24 cellular contexts compared by ENCODE assay signal in the genomic region with DNA sequence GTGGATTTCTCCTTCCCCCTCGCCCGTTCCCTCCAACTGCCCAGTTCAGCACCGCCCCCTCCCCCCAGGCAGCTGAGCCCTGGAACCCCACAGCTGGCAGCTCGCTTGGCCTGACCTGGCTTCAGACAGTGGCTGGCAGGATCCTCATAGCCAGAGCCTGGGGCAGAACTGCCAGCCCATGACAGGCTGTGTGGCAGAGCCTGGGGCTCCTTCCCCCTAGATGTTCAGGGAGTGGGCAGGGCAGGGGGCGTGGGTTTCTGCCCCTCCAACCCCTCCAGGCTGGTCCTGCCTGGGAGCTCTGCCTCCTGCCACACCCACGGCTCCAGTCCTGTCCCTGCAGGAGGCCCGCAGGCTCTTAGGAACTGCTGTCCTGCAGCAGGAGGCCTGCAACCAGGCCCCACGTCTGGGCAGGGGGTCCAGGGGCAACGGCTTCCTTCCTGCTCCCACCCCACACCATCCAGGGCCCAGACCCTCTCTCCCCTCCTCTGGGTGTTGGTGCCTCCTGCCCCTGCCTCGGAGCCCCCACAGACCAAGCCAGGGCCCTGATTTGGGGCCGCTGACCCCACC.
"Had no signal": no experiment of that assay in that cellular context is flagged by ENCODE, and none has a peak within 500 bp of the region (broad histone marks: within the 10 kb centered on the region; RNA-seq: fewer than 3 reads in every experiment).

No MANE protein-coding gene starts in this region.

- H3K4me1 ChIP-seq: esophagus squamous epithelium, gastrocnemius medialis, prostate gland had no signal

- DNase-seq: activated B cell treated with CpG ODN at 0.5 μM for 24 hours; activated CD4-positive, alpha-beta T cell treated with anti-CD3 and anti-CD28 coated beads for 4 hours; activated CD4-positive, alpha-beta T cell treated with anti-CD3 and anti-CD28 coated beads, Interleukin-2, amount 50 U/mL, for 48 hours; activated CD8-positive, alpha-beta memory T cell treated with anti-CD3 and anti-CD28 coated beads, Interleukin-2, amount 50 U/mL, for 48 hours; activated naive CD4-positive, alpha-beta T cell treated with Interleukin-2 at 50 U/mL for 16 hours; activated naive CD8-positive, alpha-beta T cell treated with anti-CD3 and anti-CD28 coated beads for 36 hours; activated T-cell treated with anti-CD3 and anti-CD28 coated beads, Interleukin-2, amount 50 U/mL, for 4 hours; amniotic stem cell; cortex of kidney; endodermal cell; esophagus squamous epithelium; head of caudate nucleus; left ventricle myocardium superior; mammary epithelial cell; naive thymus-derived CD8-positive, alpha-beta T cell; ovary; stimulated activated CD4-positive, alpha-beta T cell treated with anti-CD3 and anti-CD28 coated beads, Interleukin-12 subunit alpha, Interleukin-12 subunit beta, amount 100 ng/mL, for 4 hours; stimulated activated CD4-positive, alpha-beta T cell treated with anti-CD3 and anti-CD28 coated beads, Interleukin-4, amount 100 ng/mL, for 4 hours; stimulated activated naive CD8-positive, alpha-beta T cell treated with anti-CD3 and anti-CD28 coated beads, Interleukin-15, Interleukin-2, amounts not matched to agents 100 U/mL and 50 U/mL, for 24 hours; T-helper 9 cell had no signal

- H3K27ac ChIP-seq: esophagus squamous epithelium, gastrocnemius medialis, neutrophil, ovary, prostate gland, upper lobe of left lung had no signal

- H3K27me3 ChIP-seq: ovary had no signal

- H3K4me3 ChIP-seq: esophagus squamous epithelium, gastrocnemius medialis, ovary, prostate gland, upper lobe of left lung had no signal

- H3K36me3 ChIP-seq: esophagus squamous epithelium, gastrocnemius medialis, neutrophil, ovary, prostate gland, upper lobe of left lung had no signal

- H3K9me3 ChIP-seq: esophagus squamous epithelium, gastrocnemius medialis, neutrophil, prostate gland, upper lobe of left lung had no signal
